18 cellular contexts compared by ENCODE assay signal in the genomic region with DNA sequence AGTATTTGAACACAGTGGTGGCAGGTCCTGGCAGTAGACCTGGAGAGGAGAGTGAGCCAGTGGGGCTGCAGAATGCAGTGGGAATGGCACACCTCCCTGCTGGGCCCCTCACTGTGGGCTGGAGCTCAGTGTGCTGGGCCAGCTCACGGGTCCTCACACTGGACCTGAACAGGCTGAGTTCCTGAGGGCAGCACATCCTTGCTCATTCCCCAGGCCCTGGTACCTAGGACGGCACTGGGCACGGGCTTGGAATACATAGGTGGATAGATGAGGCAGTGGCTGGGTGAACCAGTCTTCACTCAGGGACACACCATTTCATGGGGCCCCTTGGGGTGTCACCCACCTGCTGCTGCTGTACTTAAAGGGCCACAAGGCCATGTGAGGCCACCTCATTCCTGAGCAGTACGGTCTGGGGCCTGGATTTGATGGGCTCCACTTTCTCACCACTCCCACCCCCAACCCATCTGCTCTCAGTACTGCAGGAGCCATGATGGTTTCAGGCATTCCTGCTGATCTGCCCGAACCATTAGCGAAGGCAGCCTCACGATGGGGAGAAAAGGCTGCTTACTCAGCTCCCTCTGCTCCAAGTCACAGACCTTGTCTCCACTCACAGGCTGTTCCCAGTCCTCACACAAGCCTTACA. TPM values are rescaled to one million over a fixed set of nuclear protein-coding genes. Genes with fewer than 3 reads are reported as not detected.
DNase-seq lines count a peak whose midpoint lies in the region; ATAC-seq, FAIRE-seq and TF ChIP-seq lines count a peak whose summit lies in the region.
"Had no signal": no experiment of that assay in that cellular context is flagged by ENCODE, and none has a peak within 500 bp of the region (broad histone marks: within the 10 kb centered on the region; RNA-seq: fewer than 3 reads in every experiment).

No MANE protein-coding gene starts in this region.

- no peak overlapping the region for H3K4me2 ChIP-seq in HepG2 (ENCODE audit: low read depth, low read length)
- no peak overlapping the region for H3K4me2 ChIP-seq in SK-N-SH

- H3K9me3 Mint-ChIP-seq in activated naive CD4-positive, alpha-beta T cell treated with anti-CD3 and anti-CD28 coated beads, Interleukin-2, amount 50 U/mL, for 72 hours = no peaks in the 10 kb centered on the region
- H3K9me3 Mint-ChIP-seq: central memory CD8-positive, alpha-beta T cell; effector memory CD8-positive, alpha-beta T cell had no signal

- in situ Hi-C loops in HepG2 (cut with HindIII; ENCODE audit: extremely low pct_ligation_motif_present, low pct_unique_long_range_greater_than_20kb) = no loop called here

- H3K79me2 ChIP-seq in HepG2 (ENCODE audit: insufficient read depth, low read length) (peaks cover 23% of the 10 kb centered on the region), SK-N-SH (ENCODE audit: insufficient read depth) (peaks cover 19% of the 10 kb centered on the region)

- H3K4me3 ChIP-seq in HepG2 (replicated peaks in 1 of 3; ENCODE audit: insufficient read depth in 1 of 3, low read depth in 2 of 3, low read length in 3 of 3) = no peak overlapping the region
- H3K4me3 ChIP-seq in right lobe of liver = no peak overlapping the region
- H3K4me3 ChIP-seq in SK-N-SH (ENCODE audit: low read depth in 2 of 2, low read length in 1 of 2) = no peak overlapping the region
- H3K4me3 ChIP-seq: MG63, thoracic aorta had no signal

- POLR2A ChIA-PET in HepG2 (lab: Yijun Ruan, JAX) (interaction anchor here (1.1 to 2.6 kb wide), 3 partner anchors 12 to 17 kb away, joined by 4 to 7 read pairs (median 4); no protein-coding TSS in a partner anchor), SK-N-SH (lab: Yijun Ruan, JAX) (no interaction called here)

- H3K9me3 ChIP-seq in HepG2 (ENCODE audit: low read length) = no peaks in the 10 kb centered on the region
- H3K9me3 ChIP-seq in right lobe of liver = no peaks in the 10 kb centered on the region
- H3K9me3 ChIP-seq in SK-N-SH = no peaks in the 10 kb centered on the region
- H3K9me3 ChIP-seq: Caco-2, MG63, neutrophil, thoracic aorta had no signal

- peaks cover 12 to 34% of the 10 kb centered on the region in 2 experiments for H3K36me3 ChIP-seq in HepG2 (replicated peaks in 1 of 2; ENCODE audit: control insufficient read depth in 1 of 2, insufficient read depth in 2 of 2, low read length in 2 of 2)
- H3K36me3 ChIP-seq in right lobe of liver = peaks cover 0 to 26% (median 8%) of the 10 kb centered on the region in 4 donors
- peaks cover 12 to 14% of the 10 kb centered on the region in 2 experiments for H3K36me3 ChIP-seq in SK-N-SH (replicated peaks in 1 of 2; ENCODE audit: control insufficient read depth in 1 of 2, insufficient read depth in 2 of 2, low read length in 1 of 2)
- H3K36me3 ChIP-seq: neutrophil, thoracic aorta had no signal

- no peak overlapping the region for H2AFZ ChIP-seq in HepG2 (ENCODE audit: low read length)
- no peak overlapping the region for H2AFZ ChIP-seq in SK-N-SH (ENCODE audit: low read depth)

- intact Hi-C loops in HepG2 (cut with micrococcal nuclease; ENCODE audit: unreplicated experiment) = no loop called here
- intact Hi-C loops in right lobe of liver (cut with DNase I) = no loop called here

- H3K27ac Mint-ChIP-seq in activated naive CD4-positive, alpha-beta T cell treated with anti-CD3 and anti-CD28 coated beads, Interleukin-2, amount 50 U/mL, for 72 hours = peak overlapping the region; percentile 5 to 16

- H3K36me3 Mint-ChIP-seq in activated naive CD4-positive, alpha-beta T cell treated with anti-CD3 and anti-CD28 coated beads, Interleukin-2, amount 50 U/mL, for 72 hours = peaks cover 8 to 25% of the 10 kb centered on the region in 2 donors

- DNase-seq in HepG2 (ENCODE audit: low spot score) (no peak), right lobe of liver (no peak), mesenteric fat pad (ENCODE audit: low spot score) (peak; percentile 82), medulla oblongata (ENCODE audit: extremely low spot score) (no peak), SK-N-SH (no peak), GF-D8 (lab: John Stamatoyannopoulos, UW) (no peak), glomerular visceral epithelial cell (ENCODE audit: extremely low spot score) (no peak)
- peak in 1 of 2 donors; percentile 50 for DNase-seq in activated naive CD4-positive, alpha-beta T cell treated with anti-CD3 and anti-CD28 coated beads, Interleukin-2, amount 50 U/mL, for 72 hours (ENCODE audit: low spot score in 2 of 2)
- DNase-seq: activated CD4-positive, alpha-beta T cell treated with anti-CD3 and anti-CD28 coated beads for 4 hours; effector memory CD8-positive, alpha-beta T cell; NCI-H187; NCI-H510A treated with DMSO at 0.1 percent for 48 hours; stimulated activated CD4-positive, alpha-beta T cell treated with anti-CD3 and anti-CD28 coated beads, Interleukin-4, amount 100 ng/mL, for 1 hour had no signal

- H4K20me1 ChIP-seq in HepG2 (ENCODE audit: insufficient read depth, low read length) (peaks cover 18% of the 10 kb centered on the region; the same call in 1 of the 2 replicates), SK-N-SH (ENCODE audit: insufficient read depth) (0 out of 2 replicates have a peak, but pooled peaks cover 6% of the 10 kb centered on the region)

- H3K27ac ChIP-seq in HepG2 (ENCODE audit: extremely low read length, insufficient read depth, low read length) (no peak overlapping the region), right lobe of liver (no peak overlapping the region), SK-N-SH (ENCODE audit: low read depth in 2 of 2, low read length in 1 of 2) (no peak overlapping the region; a peak in 1 of 4 replicates)
- H3K27ac ChIP-seq: neutrophil, thoracic aorta had no signal

- no TSS peak for BruUV-seq in HepG2 (replicated peaks; lab: Mats Ljungman, UMichigan)

- no peaks in the 10 kb centered on the region; a peak in 1 of 5 replicates for H3K27me3 ChIP-seq in HepG2 (ENCODE audit: control insufficient read depth in 1 of 2, insufficient read depth in 2 of 2, low read length in 2 of 2)
- H3K27me3 ChIP-seq in right lobe of liver = no peaks in the 10 kb centered on the region
- H3K27me3 ChIP-seq in SK-N-SH (ENCODE audit: insufficient read depth) = no peaks in the 10 kb centered on the region
- H3K27me3 ChIP-seq: MG63, neutrophil had no signal

- H3F3A ChIP-seq in SK-N-SH (replicated peaks; ENCODE audit: insufficient read depth) = peaks cover 7% of the 10 kb centered on the region

- CTCF ChIA-PET in HepG2 (lab: Yijun Ruan, JAX; ENCODE audit: low intra/inter-chr PET ratio, low total read pairs) = no interaction called here
- CTCF ChIA-PET in SK-N-SH (lab: Yijun Ruan, JAX) = interaction anchor here (1.1 to 1.4 kb wide), 5 partner anchors 10 to 492 kb away, joined by 3 to 4 read pairs (median 4); no protein-coding TSS in a partner anchor

- H3K9me2 ChIP-seq in SK-N-SH = no peaks in the 10 kb centered on the region

- H3K4me1 ChIP-seq in HepG2 (ENCODE audit: insufficient read depth, low read length) = peaks cover 27% of the 10 kb centered on the region
- H3K4me1 ChIP-seq in right lobe of liver = peaks cover 0 to 8% (median 3%) of the 10 kb centered on the region in 4 donors
- peaks cover 10 to 35% of the 10 kb centered on the region in 2 experiments; a peak in 3 of 4 replicates for H3K4me1 ChIP-seq in SK-N-SH (ENCODE audit: control insufficient read depth in 1 of 2, insufficient read depth in 2 of 2, low read depth in 1 of 2, low read length in 1 of 2)

- no peak for FAIRE-seq in HepG2 (lab: Jason Lieb, UNC)

- TF ChIP-seq EP300 in HepG2 (IDR thresholded peaks at IDR 0.05; ENCODE audit: low read depth in 2 of 2, low read length in 2 of 2) = no peak
- TF ChIP-seq EP300 in HepG2 (CRISPR knock-in tag; IDR thresholded peaks at IDR 0.05; ENCODE audit: borderline replicate concordance) = no peak
- no peak for TF ChIP-seq EP300 in SK-N-SH (IDR thresholded peaks at IDR 0.05; ENCODE audit: borderline replicate concordance in 1 of 2, low read depth in 1 of 2, low read length in 1 of 2)

- no peak for TF ChIP-seq CTCF in HepG2 (CRISPR knock-in tag; IDR thresholded peaks at IDR 0.05)
- TF ChIP-seq CTCF in right lobe of liver (IDR thresholded peaks at IDR 0.05) = no peak
- no peak for TF ChIP-seq CTCF in SK-N-SH (IDR thresholded peaks at IDR 0.05)

- ATAC-seq in HepG2 (no peak), right lobe of liver (no peak)
- no peak for ATAC-seq in activated naive CD4-positive, alpha-beta T cell treated with anti-CD3 and anti-CD28 coated beads, Interleukin-2, amount 50 U/mL, for 72 hours
- ATAC-seq: effector memory CD8-positive, alpha-beta T cell had no signal

- TF ChIP-seq POLR2A in HepG2 (IDR thresholded peaks at IDR 0.05; ENCODE audit: insufficient read depth in 1 of 2, low read depth in 2 of 2, low read length in 2 of 2) (no peak; a peak in 3 of 4 replicates), right lobe of liver (IDR thresholded peaks at IDR 0.05) (no peak)

- 100% methylated on average over 4 of the region's 7 CpGs for WGBS in HepG2 (ENCODE audit: low lambda C conversion rate)
- no CpG with 5 or more reads among the region's 7 CpGs for WGBS in right lobe of liver (ENCODE audit: insufficient coverage, low coverage, low lambda C conversion rate, missing lambda C conversion rate)
- 84% methylated on average over 3 of the region's 7 CpGs for WGBS in SK-N-SH (ENCODE audit: low lambda C conversion rate)

- no peak overlapping the region for H3K9ac ChIP-seq in HepG2 (ENCODE audit: insufficient read depth, low read depth, low read length)
- no peak overlapping the region for H3K9ac ChIP-seq in SK-N-SH

- TF ChIP-seq RAD21 in HepG2 (CRISPR knock-in tag; IDR thresholded peaks at IDR 0.05) = no peak
- TF ChIP-seq RAD21 in SK-N-SH (IDR thresholded peaks at IDR 0.05; ENCODE audit: low read length) = no peak

RNA-seq across cellular contexts. Expression of a gene that starts 4.2 kb away (rescaled TPM):
- 44.7 and 47.9 TPM in 2 replicates for total RNA-seq in HepG2 (2016; rRNA removed; fragmentation: Illumina TruSeq; extraction: Trizol)
- 15.4 and 16.3 TPM in 2 replicates for total RNA-seq in HepG2 (2016; cell fraction: cytosol; rRNA removed; fragmentation: Illumina TruSeq; extraction: Trizol; ENCODE audit: low read depth)
- 47.5 and 49.2 TPM in 2 replicates for total RNA-seq in HepG2 (2016; cell fraction: insoluble cytoplasmic fraction; rRNA removed; fragmentation: Illumina TruSeq; extraction: Trizol)
- 27.3 and 32.1 TPM in 2 replicates for total RNA-seq in HepG2 (2016; cell fraction: membrane; rRNA removed; fragmentation: Illumina TruSeq; extraction: Trizol)
- 26.1 and 27.7 TPM in 2 replicates for total RNA-seq in HepG2 (2016; cell fraction: nucleus; rRNA removed; fragmentation: Illumina TruSeq; extraction: Trizol)
- polyA plus RNA-seq in HepG2 (2011; rRNA removed) = 34.7 and 46.6 TPM in 2 replicates
- 34.2 and 43.3 TPM in 2 replicates for polyA plus RNA-seq in HepG2 (2011; cell fraction: cytosol; rRNA removed)
- polyA plus RNA-seq in HepG2 (2011; cell fraction: nucleus; rRNA removed) = 46.4 and 51.6 TPM in 2 replicates
- polyA plus RNA-seq in HepG2 (2012) = 20.5 and 32.1 TPM in 2 replicates
- polyA plus RNA-seq in HepG2 (2016; cell fraction: cytosol; fragmentation: Illumina TruSeq; extraction: Trizol; ENCODE audit: low read depth) = 12.8 and 13.4 TPM in 2 replicates
- polyA plus RNA-seq in HepG2 (2016; cell fraction: insoluble cytoplasmic fraction; fragmentation: Illumina TruSeq; extraction: Trizol; ENCODE audit: low read depth) = 62.8 and 62.9 TPM in 2 replicates
- polyA plus RNA-seq in HepG2 (2016; cell fraction: membrane; fragmentation: Illumina TruSeq; extraction: Trizol; ENCODE audit: low read depth) = 19.9 and 21.6 TPM in 2 replicates
- 41.1 and 43.7 TPM in 2 replicates for polyA plus RNA-seq in HepG2 (2016; cell fraction: nucleus; fragmentation: Illumina TruSeq; extraction: Trizol; ENCODE audit: insufficient read depth, low read depth)
- polyA minus RNA-seq in HepG2 (2011; rRNA and poly(A)+ RNA removed; ENCODE audit: low replicate concordance) = 22.7 and 58.5 TPM in 2 replicates
- 13.8 and 15.2 TPM in 2 replicates for polyA minus RNA-seq in HepG2 (2011; cell fraction: cytosol; rRNA and poly(A)+ RNA removed)
- polyA minus RNA-seq in HepG2 (2011; cell fraction: nucleus; rRNA and poly(A)+ RNA removed) = 49.2 and 53.5 TPM in 2 replicates
- total RNA-seq in right lobe of liver = 10 to 100 TPM; 12.9 to 27.0 (median 17.9) TPM
- total RNA-seq in activated naive CD4-positive, alpha-beta T cell treated with anti-CD3 and anti-CD28 coated beads, Interleukin-2, amount 50 U/mL, for 72 hours = 10 to 100 TPM in 1 of 2 donors, 1 to 10 TPM in 1; 4.8 to 12.2 TPM
- 6.1 TPM for total RNA-seq in mesenteric fat pad
- polyA plus RNA-seq in SK-N-SH (2012; rRNA removed) = 16.7 and 17.2 TPM in 2 replicates
- 9.0 and 13.1 TPM in 2 replicates for polyA plus RNA-seq in SK-N-SH (2012; cell fraction: cytosol; rRNA removed)
- polyA plus RNA-seq in SK-N-SH (2012; cell fraction: nucleus; rRNA removed) = 12.7 and 14.9 TPM in 2 replicates
